ENCODE assay signal across 8 cellular contexts in the genomic region with DNA sequence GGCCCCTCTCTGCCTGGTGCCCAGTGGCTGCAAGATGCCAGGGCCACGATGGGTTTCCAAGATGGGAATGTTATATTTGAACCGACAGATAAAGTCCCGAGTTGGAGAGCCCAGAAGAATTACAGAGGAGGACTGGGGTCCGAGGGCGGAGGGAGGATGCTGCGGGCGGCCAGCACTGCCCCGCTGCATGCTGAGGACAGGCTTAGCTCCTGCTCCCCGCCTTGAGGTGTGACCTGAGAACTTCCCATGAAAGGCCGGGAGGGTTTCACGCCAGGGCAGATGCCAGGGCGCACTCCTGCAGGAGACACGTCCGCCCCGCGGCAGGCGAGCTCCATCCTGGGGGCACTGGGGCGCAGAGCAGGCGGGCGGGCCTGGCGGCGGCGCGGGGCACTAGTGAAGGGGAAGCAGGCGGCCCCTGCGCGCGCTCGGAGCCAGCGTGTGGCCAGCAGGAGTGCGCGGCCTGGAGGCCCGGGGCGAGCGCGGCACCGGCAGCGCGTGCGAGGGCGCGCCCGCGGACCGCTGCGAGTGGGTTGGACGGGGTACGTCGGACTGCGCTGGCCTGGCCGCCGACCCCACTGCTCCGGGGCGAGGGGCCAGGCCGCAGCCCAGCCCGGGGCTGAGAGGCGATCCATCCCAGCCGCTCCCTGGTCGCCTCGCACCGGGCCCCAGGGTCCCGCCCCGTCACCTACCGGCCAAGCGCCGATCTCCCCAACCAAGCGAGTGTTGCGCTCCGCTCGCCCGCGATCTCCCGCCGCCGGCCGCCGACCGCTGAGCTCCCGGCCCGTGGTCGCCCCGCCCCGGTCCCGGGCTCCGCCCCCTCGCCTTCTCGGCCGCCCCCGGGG. TPM values are rescaled to one million over a fixed set of nuclear protein-coding genes. Genes with fewer than 3 reads are reported as not detected.
DNase-seq lines count a peak whose midpoint lies in the region; ATAC-seq and TF ChIP-seq lines count a peak whose summit lies in the region.

A gene (minus strand): TSS at position 750 of the 842 bp plus-strand sequence. CDS start 26,275 bp downstream, outside the sequence.

- CTCF ChIA-PET in HEK293T (lab: Yijun Ruan, JAX) = interaction anchor here (0.6 to 2.3 kb wide), 7 partner anchors 10 to 181 kb away, joined by 3 to 10 read pairs (median 4); a partner anchor contains a TSS

- H3K4me3 ChIP-seq in GM12865 (ENCODE audit: low read depth, low read length) (peak within 1 kb of the TSS; percentile 66), coronary artery (peak within 1 kb of the TSS; percentile 85)

- peak; percentile 58 for ATAC-seq in left lobe of liver

- TF ChIP-seq CTCF in GM12865 (IDR thresholded peaks at IDR 0.05; ENCODE audit: insufficient read depth, low read depth, low read length, missing control alignments) (peak; percentile 8), coronary artery (IDR thresholded peaks at IDR 0.05) (no peak)

- POLR2A ChIA-PET in HEK293T (lab: Yijun Ruan, JAX) = interaction anchor here (0.6 to 3.4 kb wide), 26 partner anchors 9 to 303 kb away, joined by 3 to 26 read pairs (median 3); a partner anchor contains a TSS

- peak within 1 kb of the TSS; percentile 94 to 97 for H3K27ac ChIP-seq in coronary artery

- DNase-seq in GM12865 (ENCODE audit: low read depth) (peak; percentile 84), HEK293T (ENCODE audit: extremely low spot score) (peak; percentile 56), NCI-H1417 treated with DMSO at 0.1 percent for 48 hours (lab: John Stamatoyannopoulos, UW) (peak; percentile 44), coronary artery (ENCODE audit: low spot score) (peak; percentile 85), left lobe of liver (ENCODE audit: low spot score) (no peak), inferior parietal cortex (ENCODE audit: extremely low spot score) (no peak)
- DNase-seq in activated CD4-positive, alpha-beta T cell treated with anti-CD3 and anti-CD28 coated beads for 48 hours = peak; percentile 71
- DNase-seq in stimulated activated CD4-positive, alpha-beta T cell treated with anti-CD3 and anti-CD28 coated beads, TNF-alpha, amount 100 ng/mL, for 4 hours (ENCODE audit: low read depth in 3 of 3) = peak in 2 of 3 experiments; percentile 28 to 50

TF ChIP-seq in HEK293T, 16 proteins besides CTCF, POLR2A, EP300 and RAD21:
- TF ChIP-seq ELF4 (IDR thresholded peaks at IDR 0.05) (no peak), FOXA1 (IDR thresholded peaks at IDR 0.05) (no peak), LEF1 (IDR thresholded peaks at IDR 0.05; ENCODE audit: borderline replicate concordance) (peak; percentile 61; the same call in 1 of the 2 replicates), FOXK2 (IDR thresholded peaks at IDR 0.05) (no peak), TARDBP (IDR thresholded peaks at IDR 0.05) (no peak), CTBP1 (IDR thresholded peaks at IDR 0.05; ENCODE audit: borderline replicate concordance) (no peak), ZNF384 (IDR thresholded peaks at IDR 0.05) (no peak), FOXM1 (IDR thresholded peaks at IDR 0.05; ENCODE audit: borderline replicate concordance) (no peak), NFRKB (IDR thresholded peaks at IDR 0.05) (no peak), ARNT (IDR thresholded peaks at IDR 0.05) (no peak), SUZ12 (IDR thresholded peaks at IDR 0.05) (no peak), HDGF (IDR thresholded peaks at IDR 0.05; ENCODE audit: borderline replicate concordance) (no peak), L3MBTL2 (conservative IDR thresholded peaks at IDR 0.05) (peak; percentile 52; the same call in 1 of the 2 replicates), SP1 (IDR thresholded peaks at IDR 0.05) (no peak)
- TF ChIP-seq, protein P1, sequence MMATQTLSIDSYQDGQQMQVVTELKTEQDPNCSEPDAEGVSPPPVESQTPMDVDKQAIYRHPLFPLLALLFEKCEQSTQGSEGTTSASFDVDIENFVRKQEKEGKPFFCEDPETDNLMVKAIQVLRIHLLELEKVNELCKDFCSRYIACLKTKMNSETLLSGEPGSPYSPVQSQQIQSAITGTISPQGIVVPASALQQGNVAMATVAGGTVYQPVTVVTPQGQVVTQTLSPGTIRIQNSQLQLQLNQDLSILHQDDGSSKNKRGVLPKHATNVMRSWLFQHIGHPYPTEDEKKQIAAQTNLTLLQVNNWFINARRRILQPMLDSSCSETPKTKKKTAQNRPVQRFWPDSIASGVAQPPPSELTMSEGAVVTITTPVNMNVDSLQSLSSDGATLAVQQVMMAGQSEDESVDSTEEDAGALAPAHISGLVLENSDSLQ (IDR thresholded peaks at IDR 0.05) = no peak
TF ChIP-seq in HEK293T: peak in this region for 2.

RNA-seq across cellular contexts. Expression of the gene that starts here (rescaled TPM):
- total RNA-seq in left lobe of liver = 6.9 TPM

Comparison
In these comparisons a context has a peak if more than half of its experiments do, and no peak if none do; other contexts are left out.
1. DNase-seq: peak in GM12865 (single experiment), HEK293T (single experiment), NCI-H1417 treated with DMSO at 0.1 percent for 48 hours (single experiment), activated CD4-positive, alpha-beta T cell treated with anti-CD3 and anti-CD28 coated beads for 48 hours (single experiment), coronary artery (single experiment) and stimulated activated CD4-positive, alpha-beta T cell treated with anti-CD3 and anti-CD28 coated beads, TNF-alpha, amount 100 ng/mL, for 4 hours (2 of 3); none in left lobe of liver (single experiment) and inferior parietal cortex (single experiment).